Comparison of ENCODE assay signal across 26 cellular contexts in genomic region chr22:35681454-35682050, GRCh38. TPM values are rescaled to one million over a fixed set of nuclear protein-coding genes. Genes with fewer than 3 reads are reported as not detected.
DNase-seq lines count a peak whose midpoint lies in the region; ATAC-seq, FAIRE-seq and TF ChIP-seq lines count a peak whose summit lies in the region.
"Had no signal": no experiment of that assay in that cellular context is flagged by ENCODE, and none has a peak within 500 bp of the region (broad histone marks: within the 10 kb centered on the region; RNA-seq: fewer than 3 reads in every experiment).

No MANE protein-coding gene starts in this region.

- TF ChIP-seq CTCF in mammary epithelial cell (conservative IDR thresholded peaks at IDR 0.05 in 1 of 2, IDR thresholded peaks at IDR 0.05 in 1 of 2; ENCODE audit: extremely low read depth in 1 of 2, insufficient read depth in 1 of 2, low read depth in 1 of 2, low read length in 2 of 2): no peak
- TF ChIP-seq CTCF in breast epithelium (IDR thresholded peaks at IDR 0.05): no peak
- TF ChIP-seq CTCF in bronchial epithelial cell (IDR thresholded peaks at IDR 0.05; ENCODE audit: insufficient read depth, low read length, severe bottlenecking): no peak

- WGBS in mammary epithelial cell (ENCODE audit: low coverage, missing lambda C conversion rate): 66% methylated on average over 3 of the region's 4 CpGs
- 72% methylated on average over 2 of the region's 4 CpGs for WGBS in mesenchymal stem cell

- H3K27me3 Mint-ChIP-seq in stimulated activated naive B cell treated with anti-CD40 and anti-IgM and Interleukin-4, amounts not matched to agents 10 μg/mL and 1 μg/mL and 100 μg/mL, for 72 hours: peaks cover 9 to 11% of the 10 kb centered on the region in 2 donors

- in situ Hi-C loops in mammary epithelial cell (cut with MboI; ENCODE audit: low sequenced_read_pairs in 2 of 2): no loop called here

- H2BK5ac ChIP-seq in mesenchymal stem cell (ENCODE audit: low read depth, low read length, poor library complexity, severe bottlenecking): no peak overlapping the region

- H4K91ac ChIP-seq in mesenchymal stem cell (ENCODE audit: low read length): no peak overlapping the region

- H3K18ac ChIP-seq in mesenchymal stem cell (ENCODE audit: low read depth in 1 of 2, low read length in 2 of 2): no peak overlapping the region

- H4K20me1 ChIP-seq in mammary epithelial cell (ENCODE audit: insufficient read depth, low read length): no peaks in the 10 kb centered on the region

- no peak overlapping the region for H3K4me3 ChIP-seq in mammary epithelial cell (replicated peaks in 1 of 3; ENCODE audit: insufficient read depth in 1 of 3, low read depth in 2 of 3, low read length in 3 of 3)
- H3K4me3 ChIP-seq in breast epithelium: no peak overlapping the region
- H3K4me3 ChIP-seq in bronchial epithelial cell (ENCODE audit: low read depth, low read length): no peak overlapping the region
- H3K4me3 ChIP-seq in mesenchymal stem cell (ENCODE audit: insufficient read depth in 1 of 2, low read depth in 1 of 2, low read length in 2 of 2): no peak overlapping the region
- H3K4me3 ChIP-seq: K562 had no signal

- H3K36me3 ChIP-seq in mammary epithelial cell (ENCODE audit: insufficient read depth, low read length) (no peaks in the 10 kb centered on the region), breast epithelium (no peaks in the 10 kb centered on the region), bronchial epithelial cell (ENCODE audit: control insufficient read depth, insufficient read depth, low read length) (no peaks in the 10 kb centered on the region), mesenchymal stem cell (ENCODE audit: control insufficient read depth in 1 of 2, insufficient read depth in 2 of 2, low read depth in 1 of 2, low read length in 2 of 2) (no peaks in the 10 kb centered on the region)

- H3K4me2 ChIP-seq in mammary epithelial cell (ENCODE audit: insufficient read depth, low read depth, low read length): no peak overlapping the region
- H3K4me2 ChIP-seq in mesenchymal stem cell (ENCODE audit: low read length, poor library complexity, severe bottlenecking): no peak overlapping the region

- H3K79me2 ChIP-seq in mammary epithelial cell (ENCODE audit: insufficient read depth, low read length): no peaks in the 10 kb centered on the region

- ATAC-seq in stimulated activated naive B cell treated with anti-CD40 and anti-IgM and Interleukin-4, amounts not matched to agents 10 μg/mL and 1 μg/mL and 100 μg/mL, for 72 hours (replicated peaks): no peak
- ATAC-seq: CD8-positive, alpha-beta T cell; K562; Panc1 had no signal

- H3K4me1 Mint-ChIP-seq in stimulated activated naive B cell treated with anti-CD40 and anti-IgM and Interleukin-4, amounts not matched to agents 10 μg/mL and 1 μg/mL and 100 μg/mL, for 72 hours: peaks cover 26 to 44% of the 10 kb centered on the region in 2 donors

- H3K36me3 Mint-ChIP-seq in stimulated activated naive B cell treated with anti-CD40 and anti-IgM and Interleukin-4, amounts not matched to agents 10 μg/mL and 1 μg/mL and 100 μg/mL, for 72 hours: peaks cover 2 to 10% of the 10 kb centered on the region in 2 donors

- TF ChIP-seq POLR2A in breast epithelium (IDR thresholded peaks at IDR 0.05): no peak

- H3K79me1 ChIP-seq in mesenchymal stem cell (replicated peaks; ENCODE audit: low read length, poor library complexity, severe bottlenecking): no peaks in the 10 kb centered on the region

- no peak for DNase-seq in mammary epithelial cell
- no peak for DNase-seq in breast epithelium (ENCODE audit: low spot score in 2 of 2)
- DNase-seq in bronchial epithelial cell (ENCODE audit: low read depth): peak; percentile 28
- peak; percentile 48 for DNase-seq in mesenchymal stem cell
- DNase-seq in stimulated activated CD4-positive, alpha-beta T cell treated with anti-CD3 and anti-CD28 coated beads, Interleukin-4, amount 100 ng/mL, for 24 hours: no peak
- no peak for DNase-seq in NCI-H1048 (lab: John Stamatoyannopoulos, UW)
- no peak for DNase-seq in stimulated activated naive B cell treated with anti-CD40 and anti-IgM and Interleukin-4, amounts not matched to agents 10 μg/mL and 1 μg/mL and 100 μg/mL, for 72 hours
- DNase-seq: C1 segment of cervical spinal cord; Caco-2; CD8-positive, alpha-beta T cell; DMS79 treated with DMSO at 0.1 percent for 48 hours; MV-4-11; NCI-H2029; NCI-H226; NCI-H510A; NCI-H69; SHP77 had no signal

- H3K4me1 ChIP-seq in mammary epithelial cell (ENCODE audit: insufficient read depth, low read length) (peaks cover 6% of the 10 kb centered on the region), breast epithelium (no peaks in the 10 kb centered on the region), mesenchymal stem cell (ENCODE audit: control insufficient read depth, insufficient read depth, low read depth, low read length) (peaks cover 3% of the 10 kb centered on the region)
- H3K4me1 ChIP-seq: Caco-2 had no signal

- FAIRE-seq in bronchial epithelial cell (lab: Jason Lieb, UNC): no peak
- FAIRE-seq: GM12892, H54, HTR-8/SVneo, K562 had no signal

- H3K27me3 ChIP-seq in mammary epithelial cell (ENCODE audit: insufficient read depth, low read length): no peaks in the 10 kb centered on the region
- no peaks in the 10 kb centered on the region for H3K27me3 ChIP-seq in breast epithelium
- H3K27me3 ChIP-seq in bronchial epithelial cell (ENCODE audit: control insufficient read depth, insufficient read depth, low read length): no peaks in the 10 kb centered on the region
- peaks cover 0 to 6% of the 10 kb centered on the region in 2 experiments for H3K27me3 ChIP-seq in mesenchymal stem cell (ENCODE audit: control insufficient read depth in 1 of 2, insufficient read depth in 1 of 2, low read length in 2 of 2)

- H3K9me3 Mint-ChIP-seq in stimulated activated naive B cell treated with anti-CD40 and anti-IgM and Interleukin-4, amounts not matched to agents 10 μg/mL and 1 μg/mL and 100 μg/mL, for 72 hours: peaks cover 4 to 7% of the 10 kb centered on the region in 2 donors
- H3K9me3 Mint-ChIP-seq: CD8-positive, alpha-beta T cell had no signal

- H3K27ac Mint-ChIP-seq in stimulated activated naive B cell treated with anti-CD40 and anti-IgM and Interleukin-4, amounts not matched to agents 10 μg/mL and 1 μg/mL and 100 μg/mL, for 72 hours: no peak overlapping the region
- H3K27ac Mint-ChIP-seq: CD8-positive, alpha-beta T cell had no signal

- no peak overlapping the region for H3K14ac ChIP-seq in mesenchymal stem cell (ENCODE audit: low read length in 2 of 2)

- H3K9ac ChIP-seq in mammary epithelial cell (ENCODE audit: insufficient read depth, low read length) (no peak overlapping the region), mesenchymal stem cell (ENCODE audit: low read length) (no peak overlapping the region)

- H3K4ac ChIP-seq in mesenchymal stem cell (ENCODE audit: low read depth in 1 of 2, low read length in 2 of 2): no peak overlapping the region

- no peak overlapping the region for H4K8ac ChIP-seq in mesenchymal stem cell (ENCODE audit: low read length)

- no peak overlapping the region for H3K4me3 Mint-ChIP-seq in stimulated activated naive B cell treated with anti-CD40 and anti-IgM and Interleukin-4, amounts not matched to agents 10 μg/mL and 1 μg/mL and 100 μg/mL, for 72 hours
- H3K4me3 Mint-ChIP-seq: CD8-positive, alpha-beta T cell had no signal

- H2BK12ac ChIP-seq in mesenchymal stem cell (ENCODE audit: low read length in 2 of 2): no peak overlapping the region

- dilution Hi-C loops in mammary epithelial cell (cut with HindIII; ENCODE audit: low sequenced_read_pairs): no loop called here

- no peaks in the 10 kb centered on the region for H3K9me3 ChIP-seq in mammary epithelial cell (replicated peaks; ENCODE audit: insufficient read depth, low read length)
- H3K9me3 ChIP-seq in breast epithelium: peaks cover 0 to 4% of the 10 kb centered on the region in 2 donors
- no peaks in the 10 kb centered on the region for H3K9me3 ChIP-seq in mesenchymal stem cell (ENCODE audit: control insufficient read depth, low read length)

- H3K27ac ChIP-seq in mammary epithelial cell (ENCODE audit: insufficient read depth, low read depth, low read length) (no peak overlapping the region), breast epithelium (no peak overlapping the region), mesenchymal stem cell (ENCODE audit: low read length, poor library complexity, severe bottlenecking) (no peak overlapping the region)
- H3K27ac ChIP-seq: RWPE1 had no signal

- H3K23ac ChIP-seq in mesenchymal stem cell (ENCODE audit: low read length in 2 of 2): no peak overlapping the region

- CTCF ChIA-PET in mammary epithelial cell (lab: Charles Lee; ENCODE audit: low non-redundant PET): no interaction called here

- intact Hi-C loops in mammary epithelial cell (cut with micrococcal nuclease) (no loop called here), breast epithelium (cut with DNase I; ENCODE audit: low total_unique reads) (no loop called here)

- H2BK15ac ChIP-seq in mesenchymal stem cell (ENCODE audit: low read depth, poor library complexity, severe bottlenecking): no peak overlapping the region

- no peak overlapping the region for H2AK5ac ChIP-seq in mesenchymal stem cell (ENCODE audit: low read length, severe bottlenecking)

- H2BK120ac ChIP-seq in mesenchymal stem cell (ENCODE audit: low read depth, low read length): no peak overlapping the region

- H2AFZ ChIP-seq in mammary epithelial cell (ENCODE audit: low read depth, low read length): peak overlapping the region; percentile 55
- H2AFZ ChIP-seq in mesenchymal stem cell (ENCODE audit: low read depth, low read length): no peak overlapping the region

- no TSS peak for BruUV-seq in mammary epithelial cell (replicated peaks; lab: Mats Ljungman, UMichigan)

RNA-seq across cellular contexts. Expression of gene APOL6, which starts 33.3 kb away (rescaled TPM):
- total RNA-seq in mammary epithelial cell: 10 to 100 TPM; 10.6 to 21.5 TPM
- polyA plus RNA-seq in mammary epithelial cell: 3.0 TPM
- 9.0 TPM for polyA minus RNA-seq in mammary epithelial cell
- total RNA-seq in breast epithelium: 10 to 100 TPM; 21.2 to 59.7 (median 25.6) TPM
- total RNA-seq in bronchial epithelial cell: 6.1 and 10.6 TPM in 2 replicates
- 17.2 TPM for polyA plus RNA-seq in mesenchymal stem cell (2013, experiment 1 of 2)
- 17.2 TPM for polyA plus RNA-seq in mesenchymal stem cell (2013, experiment 2 of 2)

RNA-seq across cellular contexts. Expression of gene APOL5, which starts 36.1 kb away (rescaled TPM):
- total RNA-seq in mammary epithelial cell (not detected), breast epithelium (not detected), bronchial epithelial cell (not detected in 2 replicates)
- polyA plus RNA-seq in mammary epithelial cell: not detected
- polyA minus RNA-seq in mammary epithelial cell: not detected
- not detected for polyA plus RNA-seq in mesenchymal stem cell (2013, experiment 1 of 2)
- polyA plus RNA-seq in mesenchymal stem cell (2013, experiment 2 of 2): not detected
- total RNA-seq: A172; Caco-2; CD8-positive, alpha-beta T cell; K562; LHCN-M2; MCF 10A had no signal
- polyA plus RNA-seq: K562 had no signal

Comparison
In these comparisons a context has a peak if more than half of its experiments do, and no peak if none do; other contexts are left out.
1. DNase-seq: peak in bronchial epithelial cell (single experiment) and mesenchymal stem cell (single experiment); none in mammary epithelial cell (single experiment), breast epithelium (0 of 2), stimulated activated CD4-positive, alpha-beta T cell treated with anti-CD3 and anti-CD28 coated beads, Interleukin-4, amount 100 ng/mL, for 24 hours (single experiment), NCI-H1048 (single experiment) and stimulated activated naive B cell treated with anti-CD40 and anti-IgM and Interleukin-4, amounts not matched to agents 10 μg/mL and 1 μg/mL and 100 μg/mL, for 72 hours (single experiment).